Comparison of ENCODE assay signal across 24 cellular contexts in genomic region chr1:25909062-25909461, GRCh38. TPM values are rescaled to one million over a fixed set of nuclear protein-coding genes. Genes with fewer than 3 reads are reported as not detected.
DNase-seq lines count a peak whose midpoint lies in the region; ATAC-seq and TF ChIP-seq lines count a peak whose summit lies in the region.
"Had no signal": no experiment of that assay in that cellular context is flagged by ENCODE, and none has a peak within 500 bp of the region (broad histone marks: within the 10 kb centered on the region; RNA-seq: fewer than 3 reads in every experiment).

No MANE protein-coding gene starts in this region.

- peaks cover 24% of the 10 kb centered on the region for H3K27me3 Mint-ChIP-seq in activated CD4-positive, alpha-beta T cell treated with anti-CD3 and anti-CD28 coated beads, Interleukin-2, amount 10 ng/mL, durations not matched to agents 24 days and 14 days
- H3K27me3 Mint-ChIP-seq in brain, result peaks cover 11% of the 10 kb centered on the region
- H3K27me3 Mint-ChIP-seq: IgD-negative memory B cell had no signal

- H3K27ac Mint-ChIP-seq in activated CD4-positive, alpha-beta T cell treated with anti-CD3 and anti-CD28 coated beads, Interleukin-2, amount 10 ng/mL, durations not matched to agents 24 days and 14 days, result no peak overlapping the region
- peak overlapping the region; percentile 50 to 99 (median 73) for H3K27ac Mint-ChIP-seq in brain
- H3K27ac Mint-ChIP-seq: activated CD4-positive, alpha-beta T cell treated with anti-CD3 and anti-CD28 coated beads, Interleukin-2, amount 10 ng/mL, durations not matched to agents 7 days and 5 days; activated T-cell treated with anti-CD3 and anti-CD28 coated beads, Interleukin-2, amount 50 U/mL, for 72 hours; CD14-positive monocyte; dendritic cell treated with granulocyte-macrophage colony-stimulating factor and Interleukin-4, amounts not matched to agents 40 ng/mL and 50 ng/mL, for 4 days; IgD-negative memory B cell had no signal

- H3K9me3 Mint-ChIP-seq in activated CD4-positive, alpha-beta T cell treated with anti-CD3 and anti-CD28 coated beads, Interleukin-2, amount 10 ng/mL, durations not matched to agents 24 days and 14 days, result no peaks in the 10 kb centered on the region
- peaks cover 0 to 2% (median 0%) of the 10 kb centered on the region in 5 experiments for H3K9me3 Mint-ChIP-seq in brain
- H3K9me3 Mint-ChIP-seq: activated CD4-positive, alpha-beta T cell treated with anti-CD3 and anti-CD28 coated beads, Interleukin-2, amount 10 ng/mL, durations not matched to agents 7 days and 5 days; activated T-cell treated with anti-CD3 and anti-CD28 coated beads, Interleukin-2, amount 50 U/mL, for 72 hours; dendritic cell treated with granulocyte-macrophage colony-stimulating factor and Interleukin-4, amounts not matched to agents 40 ng/mL and 50 ng/mL, for 4 days; IgD-negative memory B cell had no signal

- ATAC-seq in GM19328 (IDR thresholded peaks at IDR 0.05; ENCODE audit: unreplicated experiment), result no peak
- ATAC-seq: activated T-cell treated with anti-CD3 and anti-CD28 coated beads, Interleukin-2, amount 50 U/mL, for 72 hours; left lung; Right ventricle myocardium inferior had no signal

- no peak overlapping the region for H3K4me3 Mint-ChIP-seq in activated CD4-positive, alpha-beta T cell treated with anti-CD3 and anti-CD28 coated beads, Interleukin-2, amount 10 ng/mL, durations not matched to agents 24 days and 14 days
- H3K4me3 Mint-ChIP-seq in brain, result peak overlapping the region in 3 of 5 experiments; percentile 18 to 66 (median 32)
- H3K4me3 Mint-ChIP-seq: activated CD4-positive, alpha-beta T cell treated with anti-CD3 and anti-CD28 coated beads, Interleukin-2, amount 10 ng/mL, durations not matched to agents 7 days and 5 days; activated T-cell treated with anti-CD3 and anti-CD28 coated beads, Interleukin-2, amount 50 U/mL, for 72 hours; CD14-positive monocyte; dendritic cell treated with granulocyte-macrophage colony-stimulating factor and Interleukin-4, amounts not matched to agents 40 ng/mL and 50 ng/mL, for 4 days had no signal

- H3K36me3 Mint-ChIP-seq in activated CD4-positive, alpha-beta T cell treated with anti-CD3 and anti-CD28 coated beads, Interleukin-2, amount 10 ng/mL, durations not matched to agents 24 days and 14 days (ENCODE audit: low read depth), result peaks cover 8% of the 10 kb centered on the region
- H3K36me3 Mint-ChIP-seq in brain, result peaks cover 12% of the 10 kb centered on the region
- H3K36me3 Mint-ChIP-seq: CD14-positive monocyte had no signal

- no peak for TF ChIP-seq CTCF in brain (conservative IDR thresholded peaks at IDR 0.05)

- intact Hi-C loops in activated CD4-positive, alpha-beta T cell treated with anti-CD3 and anti-CD28 coated beads, Interleukin-2, amount 10 ng/mL, durations not matched to agents 24 days and 14 days (cut with micrococcal nuclease), result loop anchor here (10.0 kb wide), 1 partner anchor 216 kb away; no protein-coding TSS in a partner anchor

- H3K4me1 Mint-ChIP-seq in activated CD4-positive, alpha-beta T cell treated with anti-CD3 and anti-CD28 coated beads, Interleukin-2, amount 10 ng/mL, durations not matched to agents 24 days and 14 days, result peaks cover 14% of the 10 kb centered on the region
- peaks cover 50% of the 10 kb centered on the region for H3K4me1 Mint-ChIP-seq in brain

- peak; percentile 56 for DNase-seq in activated CD4-positive, alpha-beta T cell treated with anti-CD3 and anti-CD28 coated beads, Interleukin-2, amount 10 ng/mL, durations not matched to agents 24 days and 14 days
- DNase-seq in activated CD4-positive, alpha-beta T cell treated with anti-CD3 and anti-CD28 coated beads for 4 hours, result no peak
- peak; percentile 57 for DNase-seq in midbrain (lab: John Stamatoyannopoulos, UW)
- peak; percentile 70 for DNase-seq in putamen (ENCODE audit: low spot score)
- no peak for DNase-seq in Kasumi-1 (lab: John Stamatoyannopoulos, UW)
- no peak for DNase-seq in NCI-H1417 (lab: John Stamatoyannopoulos, UW)
- DNase-seq: activated CD4-positive, alpha-beta T cell treated with anti-CD3 and anti-CD28 coated beads, Interleukin-2, amount 10 ng/mL, durations not matched to agents 7 days and 5 days; activated naive CD4-positive, alpha-beta T cell treated with Interleukin-2 at 50 U/mL for 16 hours; activated T-cell treated with anti-CD3 and anti-CD28 coated beads, Interleukin-2, amount 50 U/mL, for 72 hours; amniotic stem cell; esophagus squamous epithelium; GM23248; left lung; NCI-H1092 treated with DMSO at 0.1 percent for 48 hours; NCI-H187 treated with DMSO at 0.1 percent for 48 hours; NCI-H524 treated with DMSO at 0.1 percent for 48 hours; PC-9; stimulated activated naive CD4-positive, alpha-beta T cell treated with Interleukin-2 at 50 U/mL for 16 hours had no signal

RNA-seq across cellular contexts. Expression of gene STMN1, which starts 2.8 kb away (rescaled TPM):
- 247 and 255 TPM in 2 replicates for total RNA-seq in activated CD4-positive, alpha-beta T cell treated with anti-CD3 and anti-CD28 coated beads, Interleukin-2, amount 10 ng/mL, durations not matched to agents 24 days and 14 days
- 3,158 TPM for polyA plus RNA-seq in brain (ENCODE audit: insufficient read depth, low read depth, low replicate concordance)

RNA-seq across cellular contexts. Expression of gene PAQR7, which starts 33.6 kb away (rescaled TPM):
- 6.6 and 6.8 TPM in 2 replicates for total RNA-seq in activated CD4-positive, alpha-beta T cell treated with anti-CD3 and anti-CD28 coated beads, Interleukin-2, amount 10 ng/mL, durations not matched to agents 24 days and 14 days
- polyA plus RNA-seq in brain (ENCODE audit: insufficient read depth, low read depth, low replicate concordance), result 7.7 TPM

RNA-seq across cellular contexts. Expression of gene AUNIP, which starts 49.8 kb away (rescaled TPM):
- total RNA-seq in activated CD4-positive, alpha-beta T cell treated with anti-CD3 and anti-CD28 coated beads, Interleukin-2, amount 10 ng/mL, durations not matched to agents 24 days and 14 days, result 12.0 and 13.9 TPM in 2 replicates
- polyA plus RNA-seq in brain (ENCODE audit: insufficient read depth, low read depth, low replicate concordance), result 2.8 TPM
- total RNA-seq: Right ventricle myocardium inferior had no signal
- polyA plus RNA-seq: IgD-negative memory B cell had no signal

Comparison
In these comparisons a context has a peak if more than half of its experiments do, and no peak if none do; other contexts are left out.
1. DNase-seq: peak in activated CD4-positive, alpha-beta T cell treated with anti-CD3 and anti-CD28 coated beads, Interleukin-2, amount 10 ng/mL, durations not matched to agents 24 days and 14 days (single experiment), midbrain (single experiment) and putamen (single experiment); none in activated CD4-positive, alpha-beta T cell treated with anti-CD3 and anti-CD28 coated beads for 4 hours (0 of 2), Kasumi-1 (0 of 2) and NCI-H1417 (0 of 3).